ENCODE assay signal across 13 cellular contexts in genomic region chr16:70795513-70795912, GRCh38. TPM values are rescaled to one million over a fixed set of nuclear protein-coding genes. Genes with fewer than 3 reads are reported as not detected.
A peak's percentile ranks its signal among the peaks of the same experiment; 100 is the strongest.
DNase-seq lines count a peak whose midpoint lies in the region; ATAC-seq, FAIRE-seq and TF ChIP-seq lines count a peak whose summit lies in the region.
"Had no signal": no experiment of that assay in that cellular context is flagged by ENCODE, and none has a peak within 500 bp of the region (broad histone marks: within the 10 kb centered on the region; RNA-seq: fewer than 3 reads in every experiment).

No MANE protein-coding gene starts in this region.

- H4K20me1 ChIP-seq in BLaER1 (peaks cover 91% of the 10 kb centered on the region), OCI-LY1 (ENCODE audit: insufficient read depth, low read length) (no peaks in the 10 kb centered on the region)

- H3K18ac ChIP-seq in trophoblast cell (ENCODE audit: low read length) = no peak overlapping the region

- DNase-seq in GM12891 (ENCODE audit: insufficient read length, low spot score) = no peak
- DNase-seq in mesenteric fat pad (ENCODE audit: low spot score) = peak; percentile 43
- DNase-seq in trophoblast cell = no peak
- no peak for DNase-seq in GM19239 (ENCODE audit: insufficient read length, low spot score)
- DNase-seq: CD4-positive, CD25-positive, alpha-beta regulatory T cell; DMS53; GF-D8; HCEC 1CT had no signal

- no CpG with 5 or more reads among the region's 6 CpGs for WGBS in trophoblast cell (ENCODE audit: extremely low coverage, insufficient coverage, insufficient read length)

- H3K27me3 ChIP-seq in BLaER1 (no peaks in the 10 kb centered on the region), OCI-LY1 (ENCODE audit: insufficient read depth, low read length) (no peaks in the 10 kb centered on the region), trophoblast cell (ENCODE audit: insufficient read depth, low read length) (no peaks in the 10 kb centered on the region)

- H2BK5ac ChIP-seq in trophoblast cell (ENCODE audit: low read depth, low read length, poor library complexity) = no peak overlapping the region

- no peak overlapping the region for H4K8ac ChIP-seq in trophoblast cell (ENCODE audit: low read depth, low read length)

- peaks cover 36% of the 10 kb centered on the region; the same call in 1 of the 2 replicates for H3K36me3 ChIP-seq in BLaER1
- H3K36me3 ChIP-seq in OCI-LY1 (ENCODE audit: insufficient read depth, low read length) = peaks cover 8% of the 10 kb centered on the region; the same call in 1 of the 2 replicates
- H3K36me3 ChIP-seq in trophoblast cell (ENCODE audit: control insufficient read depth in 1 of 2, insufficient read depth in 2 of 2, low read length in 2 of 2) = no peaks in the 10 kb centered on the region

- H3K79me2 ChIP-seq in OCI-LY1 (ENCODE audit: insufficient read depth, low read length) (peaks cover 33% of the 10 kb centered on the region), trophoblast cell (ENCODE audit: control insufficient read depth, insufficient read depth, low read length, poor library complexity) (peaks cover 2% of the 10 kb centered on the region)

- TF ChIP-seq POLR2A in GM12891 (IDR thresholded peaks at IDR 0.05; ENCODE audit: low read depth, low read length) = no peak

- H4K91ac ChIP-seq in trophoblast cell (ENCODE audit: low read depth, low read length) = no peak overlapping the region

- H2BK12ac ChIP-seq in trophoblast cell (ENCODE audit: low read length) = no peak overlapping the region

- H3K4me1 ChIP-seq in BLaER1 = peaks cover 39% of the 10 kb centered on the region
- H3K4me1 ChIP-seq in OCI-LY1 (ENCODE audit: insufficient read depth, low read length, severe bottlenecking) = peaks cover 46% of the 10 kb centered on the region
- peaks cover 7 to 9% of the 10 kb centered on the region in 2 experiments for H3K4me1 ChIP-seq in trophoblast cell (ENCODE audit: control insufficient read depth in 1 of 2, insufficient read depth in 2 of 2, low read length in 2 of 2)

- no peak overlapping the region for H3K14ac ChIP-seq in trophoblast cell (ENCODE audit: low read length)

- H3K4ac ChIP-seq in trophoblast cell (ENCODE audit: low read depth, low read length) = no peak overlapping the region

- H3K4me3 ChIP-seq in BLaER1 (no peak overlapping the region), OCI-LY1 (ENCODE audit: low read depth, low read length, poor library complexity, severe bottlenecking) (no peak overlapping the region), trophoblast cell (ENCODE audit: low read depth, low read length) (no peak overlapping the region)

- H2BK120ac ChIP-seq in trophoblast cell (ENCODE audit: insufficient read depth, low read length, poor library complexity) = no peak overlapping the region

- no peak overlapping the region for H3K23ac ChIP-seq in trophoblast cell (ENCODE audit: low read length)

- H2AFZ ChIP-seq in OCI-LY1 (ENCODE audit: low read length) (no peak overlapping the region), trophoblast cell (ENCODE audit: insufficient read depth, low read length, poor library complexity) (no peak overlapping the region)

- H3K27ac ChIP-seq in BLaER1 = no peak overlapping the region
- no peak overlapping the region for H3K27ac ChIP-seq in OCI-LY1 (ENCODE audit: low read depth, low read length, poor library complexity, severe bottlenecking)
- H3K27ac ChIP-seq in trophoblast cell (ENCODE audit: low read depth, low read length) = no peak overlapping the region
- H3K27ac ChIP-seq: HL-60 had no signal

- H3K9me3 ChIP-seq in BLaER1 (no peaks in the 10 kb centered on the region), OCI-LY1 (ENCODE audit: low read length) (no peaks in the 10 kb centered on the region), trophoblast cell (ENCODE audit: insufficient read depth, low read depth, low read length) (no peaks in the 10 kb centered on the region)

- no peak for ATAC-seq in HG02970 (IDR thresholded peaks at IDR 0.05; ENCODE audit: low FRiP score, unreplicated experiment)

- H3K9me2 ChIP-seq in OCI-LY1 (ENCODE audit: low read depth, low read length) = no peaks in the 10 kb centered on the region

- no peaks in the 10 kb centered on the region for H3F3A ChIP-seq in OCI-LY1 (ENCODE audit: insufficient read depth, low read length)

- H3K9ac ChIP-seq in BLaER1 (0 out of 2 replicates have a peak overlapping the region, but pooled peaks have one; percentile 8), OCI-LY1 (ENCODE audit: low read length) (no peak overlapping the region), trophoblast cell (ENCODE audit: low read length) (no peak overlapping the region)

- H3K79me1 ChIP-seq in trophoblast cell (ENCODE audit: low read length) = no peaks in the 10 kb centered on the region

- no peak overlapping the region for H4K12ac ChIP-seq in trophoblast cell (ENCODE audit: low read depth, low read length)

- no peak overlapping the region for H2AK5ac ChIP-seq in trophoblast cell (ENCODE audit: low read length)

- H3K4me2 ChIP-seq in BLaER1 = no peak overlapping the region
- H3K4me2 ChIP-seq in OCI-LY1 (ENCODE audit: low read length) = no peak overlapping the region
- no peak overlapping the region for H3K4me2 ChIP-seq in trophoblast cell (ENCODE audit: low read length)

- peak; percentile 56 for FAIRE-seq in GM12891 (lab: Jason Lieb, UNC)
- no peak for FAIRE-seq in GM19239 (lab: Jason Lieb, UNC)
- FAIRE-seq: GM12892 had no signal

- peak; percentile 11; the same call in 1 of the 2 replicates for TF ChIP-seq CTCF in OCI-LY1 (IDR thresholded peaks at IDR 0.05; ENCODE audit: low read length)

TF ChIP-seq in GM12891, 5 proteins besides CTCF, POLR2A, EP300 and RAD21:
- no peak for TF ChIP-seq POLR2AphosphoS5 (IDR thresholded peaks at IDR 0.05; ENCODE audit: low read depth, low read length)
- no peak for TF ChIP-seq TAF1 (IDR thresholded peaks at IDR 0.05; ENCODE audit: low read depth, low read length)

RNA-seq across cellular contexts. Expression of gene VAC14, which starts 5.4 kb away (rescaled TPM):
- 18.0 TPM for polyA plus RNA-seq in GM12891 (2012; ENCODE audit: low read depth, missing spikeins)
- total RNA-seq in mesenteric fat pad = 37.6 TPM
- polyA plus RNA-seq in trophoblast cell (2013) = 20.7 and 22.3 TPM in 2 replicates
